ENCODE assay signal across 13 cellular contexts in the genomic region with DNA sequence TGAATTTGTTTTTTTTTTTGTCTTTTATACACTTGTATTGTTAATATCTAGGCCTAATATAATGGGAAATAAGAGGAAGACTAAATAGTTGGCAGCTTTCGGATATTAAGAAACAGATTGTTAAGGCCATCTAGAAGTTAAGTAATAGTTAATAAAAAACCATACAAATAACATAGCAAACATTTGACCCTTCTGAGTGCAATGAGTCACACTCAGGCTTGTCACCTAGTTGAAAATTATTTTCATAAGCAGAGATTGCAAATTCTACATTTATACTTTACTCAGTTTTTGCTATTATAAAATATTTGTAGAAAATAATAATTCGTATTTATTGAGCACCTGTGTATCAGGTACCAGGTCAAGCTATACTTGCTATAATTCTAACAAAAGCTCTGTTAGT. TPM values are rescaled to one million over a fixed set of nuclear protein-coding genes. Genes with fewer than 3 reads are reported as not detected.
DNase-seq lines count a peak whose midpoint lies in the region; ATAC-seq, FAIRE-seq and TF ChIP-seq lines count a peak whose summit lies in the region.
"Had no signal": no experiment of that assay in that cellular context is flagged by ENCODE, and none has a peak within 500 bp of the region (broad histone marks: within the 10 kb centered on the region; RNA-seq: fewer than 3 reads in every experiment).

No MANE protein-coding gene starts in this region.

- FAIRE-seq in K562 (lab: Jason Lieb, UNC) (no peak), GM12891 (lab: Jason Lieb, UNC) (no peak)

- H3K36me3 ChIP-seq in Loucy (ENCODE audit: insufficient read depth, low read length) (peaks cover 9% of the 10 kb centered on the region), K562 (ENCODE audit: control insufficient read depth, insufficient read depth, low read length) (peaks cover 35% of the 10 kb centered on the region), neural cell (ENCODE audit: insufficient read depth, low read length) (no peaks in the 10 kb centered on the region)

- TF ChIP-seq EP300 in K562 (IDR thresholded peaks at IDR 0.05; ENCODE audit: low read length) (no peak), neural cell (conservative IDR thresholded peaks at IDR 0.05; ENCODE audit: poor library complexity, severe bottlenecking) (no peak)

- no peak for ATAC-seq in activated T-cell treated with anti-CD3 and anti-CD28 coated beads, Interleukin-2, amount 50 U/mL, for 4 hours
- ATAC-seq in K562: no peak
- ATAC-seq: left lung had no signal

- TF ChIP-seq CTCF in Loucy (conservative IDR thresholded peaks at IDR 0.05; ENCODE audit: low read length): no peak
- TF ChIP-seq CTCF in K562 (IDR thresholded peaks at IDR 0.05 in 2 of 3, conservative IDR thresholded peaks at IDR 0.05 in 1 of 3; ENCODE audit: insufficient read depth in 2 of 3, low read depth in 1 of 3, low read length in 3 of 3): no peak
- no peak for TF ChIP-seq CTCF in neural cell (IDR thresholded peaks at IDR 0.05; ENCODE audit: poor library complexity, severe bottlenecking)

- H3F3A ChIP-seq in Loucy (ENCODE audit: low read depth): no peaks in the 10 kb centered on the region
- H3F3A ChIP-seq in neural cell (ENCODE audit: insufficient read depth, low read length, poor library complexity, severe bottlenecking): no peaks in the 10 kb centered on the region

- peak overlapping the region; percentile 96 for H3K4me3 Mint-ChIP-seq in activated T-cell treated with anti-CD3 and anti-CD28 coated beads, Interleukin-2, amount 50 U/mL, for 4 hours

- H3K9me1 ChIP-seq in K562 (ENCODE audit: control insufficient read depth, insufficient read depth, low read length): no peaks in the 10 kb centered on the region

- H3K4me2 ChIP-seq in Loucy (ENCODE audit: low read depth, low read length, poor library complexity, severe bottlenecking) (peak overlapping the region; percentile 87), K562 (ENCODE audit: insufficient read depth, low read length) (peak overlapping the region; percentile 91), neural cell (ENCODE audit: low read length) (peak overlapping the region; percentile 71)

- H4K20me1 ChIP-seq in Loucy (ENCODE audit: insufficient read depth, low read length, poor library complexity, severe bottlenecking): peaks cover 58% of the 10 kb centered on the region
- H4K20me1 ChIP-seq in K562 (replicated peaks; ENCODE audit: control insufficient read depth, insufficient read depth, low read length): no peaks in the 10 kb centered on the region; the same call in 1 of the 2 replicates
- no peaks in the 10 kb centered on the region for H4K20me1 ChIP-seq in neural cell (ENCODE audit: insufficient read depth)

- no peak for TF ChIP-seq POLR2A in K562 (conservative IDR thresholded peaks at IDR 0.05)
- TF ChIP-seq POLR2A in GM12891 (IDR thresholded peaks at IDR 0.05; ENCODE audit: low read depth, low read length): no peak

- WGBS in K562 (ENCODE audit: insufficient coverage, low coverage, missing lambda C conversion rate): 46% methylated on average over 2 of the region's 2 CpGs

- H3K27ac ChIP-seq in K562 (ENCODE audit: extremely low read depth, low read depth, low read length) (peak overlapping the region; percentile 89; the same call in 1 of the 3 replicates), neural cell (ENCODE audit: low read length) (no peak overlapping the region)
- H3K27ac ChIP-seq: cardiac muscle cell, left lung had no signal

- no peaks in the 10 kb centered on the region for H3K9me3 ChIP-seq in Loucy (ENCODE audit: insufficient read depth, low read depth, low read length)
- H3K9me3 ChIP-seq in K562 (replicated peaks; ENCODE audit: control insufficient read depth, insufficient read depth, low read depth, low read length): no peaks in the 10 kb centered on the region
- H3K9me3 ChIP-seq in neural cell (ENCODE audit: low read length): no peaks in the 10 kb centered on the region
- H3K9me3 ChIP-seq: left lung had no signal

- H3K9me3 Mint-ChIP-seq in activated T-cell treated with anti-CD3 and anti-CD28 coated beads, Interleukin-2, amount 50 U/mL, for 4 hours: no peaks in the 10 kb centered on the region
- H3K9me3 Mint-ChIP-seq: IgD-negative memory B cell had no signal

- peaks cover 32% of the 10 kb centered on the region for H3K4me1 Mint-ChIP-seq in activated T-cell treated with anti-CD3 and anti-CD28 coated beads, Interleukin-2, amount 50 U/mL, for 4 hours (ENCODE audit: low read depth)

- H3K27me3 Mint-ChIP-seq in activated T-cell treated with anti-CD3 and anti-CD28 coated beads, Interleukin-2, amount 50 U/mL, for 4 hours (ENCODE audit: low read depth): no peaks in the 10 kb centered on the region
- H3K27me3 Mint-ChIP-seq: IgD-negative memory B cell had no signal

- POLR2A ChIA-PET in K562 (lab: Yijun Ruan, JAX): interaction anchor here (1.1 to 4.3 kb wide), 4 partner anchors 11 to 33 kb away, joined by 3 to 31 read pairs (median 6); no protein-coding TSS in a partner anchor

- peak overlapping the region; percentile 78 for H3K9ac ChIP-seq in Loucy (ENCODE audit: low read depth, low read length, poor library complexity, severe bottlenecking)
- peak overlapping the region in 1 of 2 experiments; percentile 88; a peak in 2 of 4 replicates for H3K9ac ChIP-seq in K562 (ENCODE audit: insufficient read depth in 1 of 2, low read depth in 2 of 2, low read length in 2 of 2)
- no peak overlapping the region for H3K9ac ChIP-seq in neural cell (ENCODE audit: low read length)

- H3K4me3 ChIP-seq in Loucy (ENCODE audit: low read length, poor library complexity, severe bottlenecking) (peak overlapping the region; percentile 98), K562 (peak overlapping the region; percentile 54; the same call in 1 of the 2 replicates), neural cell (ENCODE audit: low read length) (peak overlapping the region; percentile 77)
- H3K4me3 ChIP-seq: cardiac muscle cell had no signal

- peaks cover 57% of the 10 kb centered on the region for H3K4me1 ChIP-seq in Loucy (ENCODE audit: insufficient read depth, low read length, poor library complexity, severe bottlenecking)
- H3K4me1 ChIP-seq in K562 (replicated peaks in 1 of 2; ENCODE audit: control insufficient read depth in 2 of 2, insufficient read depth in 2 of 2, low read length in 2 of 2): peaks cover 6 to 9% of the 10 kb centered on the region in 2 experiments; a peak in 2 of 5 replicates

- H3K79me2 ChIP-seq in Loucy (ENCODE audit: insufficient read depth, low read length) (peaks cover 71% of the 10 kb centered on the region), K562 (ENCODE audit: control insufficient read depth, insufficient read depth, low read length) (peaks cover 75% of the 10 kb centered on the region), neural cell (replicated peaks; ENCODE audit: insufficient read depth, low read length) (peaks cover 55% of the 10 kb centered on the region)

- intact Hi-C loops in K562 (cut with micrococcal nuclease): no loop called here

- DNase-seq in activated T-cell treated with anti-CD3 and anti-CD28 coated beads, Interleukin-2, amount 50 U/mL, for 4 hours: no peak
- no peak for DNase-seq in activated T-cell treated with anti-CD3 and anti-CD28 coated beads, Interleukin-2, amount 50 U/mL, for 48 hours
- DNase-seq in K562 (ENCODE audit: extremely low read depth in 1 of 4, low spot score in 3 of 4): no peak
- DNase-seq in NOMO-1 (lab: John Stamatoyannopoulos, UW; ENCODE audit: unreplicated experiment in 2 of 2): no peak
- DNase-seq in NCI-H146 treated with DMSO at 0.1 percent for 48 hours (lab: John Stamatoyannopoulos, UW; ENCODE audit: unreplicated experiment): no peak
- no peak for DNase-seq in GM12891 (ENCODE audit: insufficient read length, low spot score)
- DNase-seq: activated naive CD4-positive, alpha-beta T cell; left lung; NCI-H1417 treated with DMSO at 0.1 percent for 48 hours had no signal

- in situ Hi-C loops in K562 (cut with MboI): no loop called here

- no peak for TF ChIP-seq RAD21 in K562 (CRISPR knock-in tag; conservative IDR thresholded peaks at IDR 0.05 in 1 of 2, IDR thresholded peaks at IDR 0.05 in 1 of 2)
- no peak for TF ChIP-seq RAD21 in neural cell (conservative IDR thresholded peaks at IDR 0.05)

- no peaks in the 10 kb centered on the region for H3K9me2 ChIP-seq in Loucy (replicated peaks; ENCODE audit: low read depth, low read length)
- H3K9me2 ChIP-seq in neural cell (ENCODE audit: insufficient read depth, low read length): no peaks in the 10 kb centered on the region

- H2AFZ ChIP-seq in Loucy (ENCODE audit: low read length): no peak overlapping the region
- H2AFZ ChIP-seq in K562 (ENCODE audit: low read depth, low read length): no peak overlapping the region
- no peak overlapping the region for H2AFZ ChIP-seq in neural cell (ENCODE audit: low read depth, low read length)

- BruUV-seq in K562 (replicated peaks; lab: Mats Ljungman, UMichigan): no TSS peak

- CTCF ChIA-PET in K562 (lab: Yijun Ruan, JAX; ENCODE audit: low intra/inter-chr PET ratio): no interaction called here

- H3K27me3 ChIP-seq in Loucy (ENCODE audit: insufficient read depth, low read length, poor library complexity, severe bottlenecking) (peaks cover 14% of the 10 kb centered on the region), K562 (ENCODE audit: control insufficient read depth in 2 of 2, insufficient read depth in 2 of 2, low read length in 2 of 2) (no peaks in the 10 kb centered on the region), neural cell (ENCODE audit: insufficient read depth, low read depth, low read length) (no peaks in the 10 kb centered on the region)
- H3K27me3 ChIP-seq: cardiac muscle cell, left lung had no signal

- peaks cover 6% of the 10 kb centered on the region for H3K36me3 Mint-ChIP-seq in activated T-cell treated with anti-CD3 and anti-CD28 coated beads, Interleukin-2, amount 50 U/mL, for 4 hours (ENCODE audit: insufficient read depth)

RNA-seq across cellular contexts. Expression of gene NUP35, which starts 2.4 kb away (rescaled TPM):
- total RNA-seq in activated T-cell treated with anti-CD3 and anti-CD28 coated beads, Interleukin-2, amount 50 U/mL, for 4 hours: 10 to 100 TPM; 55.0 to 61.9 (median 60.5) TPM
- 79.4 and 89.0 TPM in 2 replicates for total RNA-seq in K562 (2011; cell fraction: chromatin; rRNA removed; ENCODE audit: low replicate concordance)
- total RNA-seq in K562 (2011; cell fraction: nucleolus; rRNA removed): 48.5 and 56.7 TPM in 2 replicates
- 55.7 and 81.4 TPM in 2 replicates for total RNA-seq in K562 (2011; cell fraction: nucleoplasm; rRNA removed)
- total RNA-seq in K562 (2014; rRNA removed): 24.5 and 26.2 TPM in 2 replicates
- 61.1 and 70.5 TPM in 2 replicates for total RNA-seq in K562 (2014; rRNA removed; fragmentation: Illumina TruSeq; extraction: Trizol)
- total RNA-seq in K562 (2015; rRNA removed; fragmentation: Illumina TruSeq; extraction: Trizol): 53.8 and 54.4 TPM in 2 replicates
- total RNA-seq in K562 (2021): 38.5 and 46.8 TPM in 2 replicates
- polyA plus RNA-seq in K562 (2011; rRNA removed): 40.1 and 51.1 TPM in 2 replicates
- polyA plus RNA-seq in K562 (2011; cell fraction: cytosol; rRNA removed): 19.4 and 22.3 TPM in 2 replicates
- 39.0 and 39.6 TPM in 2 replicates for polyA plus RNA-seq in K562 (2011; cell fraction: nucleus; rRNA removed)
- 19.6 and 24.1 TPM in 2 replicates for polyA plus RNA-seq in K562 (2012)
- 39.2 and 43.7 TPM in 2 replicates for polyA plus RNA-seq in K562 (2014; fragmentation: Illumina TruSeq; extraction: Trizol)
- polyA plus RNA-seq in K562 (2014; fragmentation: Nextera tagmentation; extraction: Ambion mirVana): 10 to 100 TPM; 71.0 to 78.2 TPM
- 29.6 and 34.2 TPM in 2 replicates for polyA plus RNA-seq in K562 (2014; rRNA removed)
- polyA minus RNA-seq in K562 (2011; rRNA and poly(A)+ RNA removed): 57.8 and 64.5 TPM in 2 replicates
- polyA minus RNA-seq in K562 (2011; cell fraction: cytosol; rRNA and poly(A)+ RNA removed): 19.7 and 22.8 TPM in 2 replicates
- 54.1 and 81.1 TPM in 2 replicates for polyA minus RNA-seq in K562 (2011; cell fraction: nucleus; rRNA and poly(A)+ RNA removed)
- 32.6 and 40.7 TPM in 2 replicates for polyA plus RNA-seq in neural cell
- 46.5 and 49.2 TPM in 2 replicates for polyA minus RNA-seq in neural cell
- polyA plus RNA-seq in GM12891 (2012; ENCODE audit: low read depth, missing spikeins): 9.0 TPM

RNA-seq across cellular contexts. Expression of gene DUSP19, which starts 48.1 kb away (rescaled TPM):
- 1 to 10 TPM; 1.2 to 2.5 (median 2.2) TPM for total RNA-seq in activated T-cell treated with anti-CD3 and anti-CD28 coated beads, Interleukin-2, amount 50 U/mL, for 4 hours
- 1.3 and 2.0 TPM in 2 replicates for total RNA-seq in K562 (2011; cell fraction: chromatin; rRNA removed; ENCODE audit: low replicate concordance)
- 1.1 and 1.2 TPM in 2 replicates for total RNA-seq in K562 (2011; cell fraction: nucleolus; rRNA removed)
- total RNA-seq in K562 (2011; cell fraction: nucleoplasm; rRNA removed): 2.1 and 2.4 TPM in 2 replicates
- 2.7 and 3.1 TPM in 2 replicates for total RNA-seq in K562 (2014; rRNA removed)
- 3.5 and 5.6 TPM in 2 replicates for total RNA-seq in K562 (2014; rRNA removed; fragmentation: Illumina TruSeq; extraction: Trizol)
- total RNA-seq in K562 (2015; rRNA removed; fragmentation: Illumina TruSeq; extraction: Trizol): 3.2 and 3.7 TPM in 2 replicates
- total RNA-seq in K562 (2021): 3.5 and 4.7 TPM in 2 replicates
- 4.8 and 6.3 TPM in 2 replicates for polyA plus RNA-seq in K562 (2011; rRNA removed)
- polyA plus RNA-seq in K562 (2011; cell fraction: cytosol; rRNA removed): 1.3 and 3.1 TPM in 2 replicates
- polyA plus RNA-seq in K562 (2011; cell fraction: nucleus; rRNA removed): 0.97 and 1.2 TPM in 2 replicates
- polyA plus RNA-seq in K562 (2012): 1.0 and 2.1 TPM in 2 replicates
- 1.2 and 1.6 TPM in 2 replicates for polyA plus RNA-seq in K562 (2014; fragmentation: Illumina TruSeq; extraction: Trizol)
- 1 to 10 TPM; 2.7 to 3.1 TPM for polyA plus RNA-seq in K562 (2014; fragmentation: Nextera tagmentation; extraction: Ambion mirVana)
- polyA plus RNA-seq in K562 (2014; rRNA removed): 2.0 and 2.7 TPM in 2 replicates
- polyA minus RNA-seq in K562 (2011; rRNA and poly(A)+ RNA removed): 5.7 and 6.0 TPM in 2 replicates
- polyA minus RNA-seq in K562 (2011; cell fraction: cytosol; rRNA and poly(A)+ RNA removed): 2.2 and 2.6 TPM in 2 replicates
- polyA minus RNA-seq in K562 (2011; cell fraction: nucleus; rRNA and poly(A)+ RNA removed): 0.67 and 2.0 TPM in 2 replicates
- 5.6 and 7.7 TPM in 2 replicates for polyA plus RNA-seq in neural cell
- 7.5 and 8.1 TPM in 2 replicates for polyA minus RNA-seq in neural cell
- 0.41 TPM for polyA plus RNA-seq in GM12891 (2012; ENCODE audit: low read depth, missing spikeins)
